ENCODE assay signal across 23 cellular contexts in the genomic region with DNA sequence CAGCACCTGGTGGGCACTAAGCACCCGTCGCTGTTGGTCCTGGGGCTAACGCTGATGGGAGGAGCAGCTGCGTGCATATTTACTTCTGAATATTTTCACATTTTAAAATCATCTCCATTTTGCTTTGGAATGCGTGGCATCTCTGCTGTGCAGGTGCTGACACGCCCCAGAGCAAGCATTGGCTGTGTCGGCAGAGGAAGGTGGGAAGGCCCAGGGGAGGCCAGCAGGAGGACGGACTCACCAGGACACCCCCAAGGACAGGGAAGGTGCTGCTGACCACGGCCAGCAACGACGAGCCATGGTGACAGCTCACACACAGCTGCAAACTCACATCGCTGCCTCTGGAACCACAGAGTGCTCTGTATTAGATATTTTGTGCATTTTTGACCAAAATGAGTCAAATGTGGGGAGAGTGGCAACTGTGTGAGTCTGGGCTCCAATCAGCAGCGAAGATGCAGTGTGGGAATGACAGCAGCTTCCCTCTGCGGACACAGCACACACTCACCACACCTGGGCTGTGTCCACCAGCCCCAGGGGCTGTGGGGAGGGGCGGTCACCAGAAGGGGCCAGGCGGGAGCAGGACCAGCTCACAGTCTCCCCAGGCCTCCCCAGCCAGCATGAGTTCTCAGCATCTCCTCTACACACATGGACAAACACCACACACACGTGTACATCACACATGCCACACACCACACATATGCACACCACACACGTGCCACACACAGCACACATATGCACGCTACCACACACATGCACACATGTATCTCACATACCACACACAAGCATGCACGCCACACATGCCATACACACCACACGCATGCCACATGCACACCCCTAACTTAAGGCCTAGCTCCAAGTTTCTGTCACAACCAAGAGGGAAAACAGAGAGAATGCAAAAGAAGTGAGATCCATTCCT.
"Had no signal": no experiment of that assay in that cellular context is flagged by ENCODE, and none has a peak within 500 bp of the region (broad histone marks: within the 10 kb centered on the region; RNA-seq: fewer than 3 reads in every experiment).

No MANE protein-coding gene starts in this region.

- H3K4me1 Mint-ChIP-seq: activated B cell treated with CpG ODN at 0.5 μM for 24 hours; activated naive CD8-positive, alpha-beta T cell treated with anti-CD3 and anti-CD28 coated beads, Interleukin-2, amount 10 ng/mL, durations not matched to agents 7 days and 5 days; nephron had no signal

- H3K9me3 ChIP-seq: gastroesophageal sphincter, stomach, suprapubic skin, tibial nerve had no signal

- H3K4me1 ChIP-seq: gastroesophageal sphincter, suprapubic skin, tibial nerve had no signal

- ATAC-seq: activated T-cell treated with anti-CD3 and anti-CD28 coated beads, Interleukin-2, amount 50 U/mL, for 72 hours; gastroesophageal sphincter; left ventricle myocardium superior; sciatic nerve; stimulated activated memory B cell treated with anti-CD40 and anti-IgM and Interleukin-4, amounts not matched to agents 10 μg/mL and 1 μg/mL and 100 μg/mL, for 72 hours had no signal

- DNase-seq: activated B cell treated with CpG ODN at 0.5 μM for 24 hours; activated CD4-positive, alpha-beta memory T cell treated with anti-CD3 and anti-CD28 coated beads for 36 hours; activated CD4-positive, alpha-beta T cell treated with anti-CD3 and anti-CD28 coated beads for 48 hours; activated effector memory CD4-positive, alpha-beta T cell treated with Interleukin-2 at 50 U/mL for 16 hours; activated naive CD4-positive, alpha-beta T cell treated with anti-CD3 and anti-CD28 coated beads for 36 hours; activated naive CD8-positive, alpha-beta T cell treated with anti-CD3 and anti-CD28 coated beads, Interleukin-2, amount 10 ng/mL, durations not matched to agents 7 days and 5 days; activated T-cell treated with anti-CD3 and anti-CD28 coated beads, Interleukin-2, amount 50 U/mL, for 72 hours; amniotic stem cell; cortex of kidney; head of caudate nucleus; hypothalamus; left ventricle myocardium superior; occipital lobe; small intestine; stimulated activated CD4-positive, alpha-beta T cell treated with anti-CD3 and anti-CD28 coated beads, Interleukin-15, amount 100 ng/mL, for 24 hours; stomach had no signal

- H3K36me3 Mint-ChIP-seq: activated CD4-positive, alpha-beta memory T cell treated with anti-CD3 and anti-CD28 coated beads for 36 hours; activated naive CD8-positive, alpha-beta T cell treated with anti-CD3 and anti-CD28 coated beads, Interleukin-2, amount 10 ng/mL, durations not matched to agents 7 days and 5 days; stimulated activated memory B cell treated with anti-CD40 and anti-IgM and Interleukin-4, amounts not matched to agents 10 μg/mL and 1 μg/mL and 100 μg/mL, for 72 hours had no signal

- H3K27me3 ChIP-seq: tibial nerve had no signal

- H3K4me3 ChIP-seq: gastroesophageal sphincter, stomach, suprapubic skin, tibial nerve had no signal

- H3K9me3 Mint-ChIP-seq: activated B cell treated with CpG ODN at 0.5 μM for 24 hours; activated naive CD4-positive, alpha-beta T cell treated with anti-CD3 and anti-CD28 coated beads for 36 hours; activated naive CD8-positive, alpha-beta T cell treated with anti-CD3 and anti-CD28 coated beads, Interleukin-2, amount 10 ng/mL, durations not matched to agents 7 days and 5 days; activated T-cell treated with anti-CD3 and anti-CD28 coated beads, Interleukin-2, amount 50 U/mL, for 72 hours had no signal

- H3K27ac Mint-ChIP-seq: activated B cell treated with CpG ODN at 0.5 μM for 24 hours; activated CD4-positive, alpha-beta memory T cell treated with anti-CD3 and anti-CD28 coated beads for 36 hours; activated naive CD4-positive, alpha-beta T cell treated with anti-CD3 and anti-CD28 coated beads for 36 hours; activated naive CD8-positive, alpha-beta T cell treated with anti-CD3 and anti-CD28 coated beads, Interleukin-2, amount 10 ng/mL, durations not matched to agents 7 days and 5 days; activated T-cell treated with anti-CD3 and anti-CD28 coated beads, Interleukin-2, amount 50 U/mL, for 72 hours; nephron; stimulated activated memory B cell treated with anti-CD40 and anti-IgM and Interleukin-4, amounts not matched to agents 10 μg/mL and 1 μg/mL and 100 μg/mL, for 72 hours had no signal

- H3K27ac ChIP-seq: epithelial cell of prostate, gastroesophageal sphincter, stomach, suprapubic skin, tibial nerve had no signal

- FAIRE-seq: small intestine had no signal

- H3K4me3 Mint-ChIP-seq: activated B cell treated with CpG ODN at 0.5 μM for 24 hours; activated CD4-positive, alpha-beta memory T cell treated with anti-CD3 and anti-CD28 coated beads for 36 hours; activated naive CD4-positive, alpha-beta T cell treated with anti-CD3 and anti-CD28 coated beads for 36 hours; activated naive CD8-positive, alpha-beta T cell treated with anti-CD3 and anti-CD28 coated beads, Interleukin-2, amount 10 ng/mL, durations not matched to agents 7 days and 5 days; activated T-cell treated with anti-CD3 and anti-CD28 coated beads, Interleukin-2, amount 50 U/mL, for 72 hours; nephron; stimulated activated memory B cell treated with anti-CD40 and anti-IgM and Interleukin-4, amounts not matched to agents 10 μg/mL and 1 μg/mL and 100 μg/mL, for 72 hours had no signal

- H3K36me3 ChIP-seq: gastroesophageal sphincter, stomach, suprapubic skin, tibial nerve had no signal
